8 cellular contexts compared by ENCODE assay signal in the genomic region with DNA sequence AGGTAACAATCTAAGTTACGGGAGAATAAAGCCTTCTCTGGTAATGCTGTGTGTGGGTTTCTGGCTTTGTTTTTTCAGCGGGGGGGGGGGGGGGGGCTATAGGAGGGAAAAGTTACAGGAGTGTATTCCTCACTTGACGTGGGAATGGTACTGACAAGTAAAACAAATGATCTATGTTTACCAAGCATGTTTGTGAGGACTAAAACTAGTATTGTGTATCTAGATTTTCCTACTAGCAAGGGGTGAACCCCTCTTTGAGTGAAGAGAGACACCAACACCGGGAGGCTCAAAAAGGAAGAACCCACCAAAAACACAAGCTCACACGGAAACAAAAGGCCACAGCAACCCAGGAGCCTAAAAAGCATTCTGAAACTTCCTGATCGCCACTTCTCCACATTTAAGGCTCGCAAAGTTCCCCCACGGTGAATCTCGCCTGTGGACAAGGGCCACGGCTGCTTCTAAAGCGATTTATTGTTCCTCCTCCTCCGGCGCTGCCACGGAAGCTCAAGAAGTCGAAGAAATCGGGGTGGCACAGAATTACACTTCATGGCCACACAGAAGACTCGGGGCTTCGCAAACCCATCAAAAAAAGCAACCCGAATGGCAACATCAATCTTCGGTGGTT. TPM values are rescaled to one million over a fixed set of nuclear protein-coding genes. Genes with fewer than 3 reads are reported as not detected.
DNase-seq lines count a peak whose midpoint lies in the region; ATAC-seq, FAIRE-seq and TF ChIP-seq lines count a peak whose summit lies in the region.

No MANE protein-coding gene starts in this region.

- H3K27ac ChIP-seq in OCI-LY3 (ENCODE audit: low read length) (peak overlapping the region; percentile 90), stomach (peak overlapping the region; percentile 93 to 96 (median 96))

- ATAC-seq in GM21737 (IDR thresholded peaks at IDR 0.05; ENCODE audit: unreplicated experiment) (peak; percentile 5), left colon (peak; percentile 15), GM18511 (IDR thresholded peaks at IDR 0.05; ENCODE audit: unreplicated experiment) (no peak)

- H3K36me3 ChIP-seq in OCI-LY3 (replicated peaks; ENCODE audit: low read depth, low read length) (peaks cover 2% of the 10 kb centered on the region), stomach (no peaks in the 10 kb centered on the region)

- intact Hi-C loops in left colon (cut with DNase I, micrococcal nuclease) (no loop called here), stomach (cut with DNase I; ENCODE audit: low total_unique reads) (no loop called here)

- no peak overlapping the region for H2AFZ ChIP-seq in OCI-LY3 (ENCODE audit: low read depth, low read length)

- no peaks in the 10 kb centered on the region for H3K27me3 ChIP-seq in OCI-LY3 (ENCODE audit: low read depth, low read length)
- no peaks in the 10 kb centered on the region for H3K27me3 ChIP-seq in stomach

- H4K20me1 ChIP-seq in OCI-LY3 (ENCODE audit: insufficient read depth, low read length) = peaks cover 43% of the 10 kb centered on the region

- TF ChIP-seq CTCF in OCI-LY3 (IDR thresholded peaks at IDR 0.05; ENCODE audit: low read depth, low read length) (no peak), cardiac fibroblast (IDR thresholded peaks at IDR 0.05; ENCODE audit: low read depth, low read length) (no peak), stomach (IDR thresholded peaks at IDR 0.05) (no peak)

- no peak for TF ChIP-seq POLR2A in stomach (IDR thresholded peaks at IDR 0.05)

- H3K79me2 ChIP-seq in OCI-LY3 (ENCODE audit: low read length) = peaks cover 60% of the 10 kb centered on the region

- FAIRE-seq in HTR-8/SVneo (lab: Jason Lieb, UNC) = no peak

- H3K9me3 ChIP-seq in OCI-LY3 (ENCODE audit: insufficient read depth, low read length) = no peaks in the 10 kb centered on the region
- no peaks in the 10 kb centered on the region for H3K9me3 ChIP-seq in stomach

- H3K4me1 ChIP-seq in OCI-LY3 (ENCODE audit: low read length) (peaks cover 13% of the 10 kb centered on the region), stomach (peaks cover 30 to 49% (median 41%) of the 10 kb centered on the region in 4 donors)

- 0 to 1% (median 0%) methylated on average over 20 of the region's 20 CpGs for WGBS in stomach, 5 donors

- H3K4me3 ChIP-seq in OCI-LY3 (ENCODE audit: low read length) = peak overlapping the region; percentile 100
- H3K4me3 ChIP-seq in cardiac fibroblast (replicated peaks in 1 of 2; ENCODE audit: low read depth in 2 of 2, low read length in 2 of 2) = peak overlapping the region; percentile 70 to 73
- peak overlapping the region; percentile 58 to 76 (median 68) for H3K4me3 ChIP-seq in stomach

- peak overlapping the region; percentile 100 for H3K9ac ChIP-seq in OCI-LY3 (ENCODE audit: low read length)

- TF ChIP-seq EP300 in stomach (IDR thresholded peaks at IDR 0.05) = no peak

- H3K4me2 ChIP-seq in OCI-LY3 (ENCODE audit: low read length) = peak overlapping the region; percentile 93

- DNase-seq in DMS153 (lab: John Stamatoyannopoulos, UW) = peak; percentile 65
- DNase-seq in cardiac fibroblast (ENCODE audit: low read depth in 2 of 2) = peak; percentile 29 to 41
- DNase-seq in left colon = peak; percentile 28 to 47
- DNase-seq in stomach = no peak
- no peak for DNase-seq in HTR-8/SVneo (ENCODE audit: insufficient read length, low spot score)

RNA-seq across cellular contexts. Expression of a gene that starts 0.7 kb away (rescaled TPM):
- total RNA-seq in left colon = 100 to 1,000 TPM; 111 to 118 TPM
- 100 to 1,000 TPM in 2 of 5 donors, 10 to 100 TPM in 3; 69.6 to 126 (median 98.2) TPM for total RNA-seq in stomach
- polyA plus RNA-seq in stomach = 10 to 100 TPM; 12.9 to 24.1 (median 15.4) TPM

Comparison
In these comparisons a context has a peak if more than half of its experiments do, and no peak if none do; other contexts are left out.
1. DNase-seq: peak in DMS153 (single experiment), cardiac fibroblast (2 of 2) and left colon (2 of 2); none in stomach (single experiment) and HTR-8/SVneo (single experiment).
2. Peak in every context shown above with its lines, with median percentiles within 50 percentile points of each other: H3K4me3 ChIP-seq.